In the genomic region with DNA sequence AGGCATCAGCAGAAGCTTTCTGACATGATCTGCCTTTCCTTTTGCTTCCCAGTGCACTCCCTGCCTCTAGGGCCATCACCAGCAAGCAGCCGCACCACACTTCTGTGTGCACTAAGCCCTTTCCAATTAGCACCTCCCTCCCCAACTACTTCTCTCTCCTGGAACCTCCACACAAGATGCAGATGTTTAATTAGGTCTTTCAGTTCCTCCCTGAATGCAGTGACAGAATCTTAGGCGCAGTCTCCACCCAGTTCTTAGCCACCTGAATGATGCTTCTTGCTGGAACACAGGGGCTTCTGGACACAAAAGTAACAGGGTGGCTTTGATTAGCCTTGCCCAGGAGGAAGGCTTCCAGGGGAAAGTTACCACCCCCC, we compare ENCODE assay signal across 10 cellular contexts. TPM values are rescaled to one million over a fixed set of nuclear protein-coding genes. Genes with fewer than 3 reads are reported as not detected.
DNase-seq lines count a peak whose midpoint lies in the region; ATAC-seq lines count a peak whose summit lies in the region.
"Had no signal": no experiment of that assay in that cellular context is flagged by ENCODE, and none has a peak within 500 bp of the region (broad histone marks: within the 10 kb centered on the region; RNA-seq: fewer than 3 reads in every experiment).

No MANE protein-coding gene starts in this region.

- no peak overlapping the region for H2BK15ac ChIP-seq in neuronal stem cell (ENCODE audit: low read length)

- no peak overlapping the region for H2AFZ ChIP-seq in Karpas-422 (ENCODE audit: low read length)
- no peak overlapping the region for H2AFZ ChIP-seq in neuronal stem cell (ENCODE audit: low read length)

- H3K9ac ChIP-seq in Karpas-422 (ENCODE audit: low read length) (no peak overlapping the region), neuronal stem cell (ENCODE audit: low read depth, low read length, poor library complexity) (no peak overlapping the region)

- H3K79me1 ChIP-seq in neuronal stem cell (ENCODE audit: low read depth, low read length) = no peaks in the 10 kb centered on the region

- H3K27ac ChIP-seq in Karpas-422 (ENCODE audit: low read length) (no peak overlapping the region), neuronal stem cell (replicated peaks; ENCODE audit: low read length) (peak overlapping the region; percentile 74)

- H2AK5ac ChIP-seq in neuronal stem cell (ENCODE audit: low read depth, low read length) = no peak overlapping the region

- no peaks in the 10 kb centered on the region for H3K27me3 ChIP-seq in Karpas-422 (ENCODE audit: low read length)
- no peaks in the 10 kb centered on the region for H3K27me3 ChIP-seq in neuronal stem cell (ENCODE audit: control insufficient read depth in 3 of 3, insufficient read depth in 3 of 3, low read depth in 1 of 3, low read length in 3 of 3)

- no peak overlapping the region for H3K14ac ChIP-seq in neuronal stem cell (ENCODE audit: low read length)

- H2BK12ac ChIP-seq in neuronal stem cell (ENCODE audit: low read length) = no peak overlapping the region

- H3K4ac ChIP-seq in neuronal stem cell (ENCODE audit: low read length) = no peak overlapping the region

- H3K4me2 ChIP-seq in Karpas-422 (ENCODE audit: low read depth, low read length, poor library complexity, severe bottlenecking) (peak overlapping the region; percentile 15), neuronal stem cell (ENCODE audit: insufficient read depth, low read length, poor library complexity, severe bottlenecking) (peak overlapping the region; percentile 41)

- no peak overlapping the region for H2BK5ac ChIP-seq in neuronal stem cell (ENCODE audit: low read length)

- DNase-seq in Karpas-422 (peak; percentile 79), neuronal stem cell (ENCODE audit: low spot score) (no peak), NCI-H2196 (lab: John Stamatoyannopoulos, UW; ENCODE audit: unreplicated experiment) (no peak), NCI-H187 (lab: John Stamatoyannopoulos, UW) (no peak), dedifferentiated amniotic fluid mesenchymal stem cell (ENCODE audit: extremely low spot score) (no peak)
- DNase-seq: activated naive CD4-positive, alpha-beta T cell; endodermal cell; NCI-H345 had no signal

- H3K4me3 ChIP-seq in Karpas-422 (ENCODE audit: low read length) = no peak overlapping the region
- no peak overlapping the region for H3K4me3 ChIP-seq in neuronal stem cell (ENCODE audit: low read length in 2 of 2)

- H3K79me2 ChIP-seq in Karpas-422 (ENCODE audit: low read length) = peaks cover 21% of the 10 kb centered on the region; the same call in 1 of the 2 replicates

- peak; percentile 75 for ATAC-seq in GM19023 (IDR thresholded peaks at IDR 0.05; ENCODE audit: unreplicated experiment)
- ATAC-seq in HG02610 (IDR thresholded peaks at IDR 0.05; ENCODE audit: unreplicated experiment) = peak; percentile 68

- H3K9me2 ChIP-seq in Karpas-422 (replicated peaks; ENCODE audit: insufficient read depth, low read length) = no peaks in the 10 kb centered on the region

- peaks cover 65% of the 10 kb centered on the region for H4K20me1 ChIP-seq in Karpas-422 (ENCODE audit: insufficient read depth, low read depth, low read length)

- H2BK120ac ChIP-seq in neuronal stem cell (ENCODE audit: low read depth, low read length) = no peak overlapping the region

- peaks cover 66% of the 10 kb centered on the region for H3K4me1 ChIP-seq in Karpas-422 (ENCODE audit: low read length)
- H3K4me1 ChIP-seq in neuronal stem cell (ENCODE audit: control insufficient read depth in 2 of 2, insufficient read depth in 1 of 2, low read depth in 1 of 2, low read length in 2 of 2) = peaks cover 0 to 29% of the 10 kb centered on the region in 2 donors

- H3K9me3 ChIP-seq in Karpas-422 (ENCODE audit: low read length) = no peaks in the 10 kb centered on the region
- no peaks in the 10 kb centered on the region for H3K9me3 ChIP-seq in neuronal stem cell (replicated peaks in 1 of 2; ENCODE audit: control insufficient read depth in 2 of 2, insufficient read depth in 1 of 2, low read depth in 1 of 2, low read length in 2 of 2)

- peak overlapping the region; percentile 13 for H3K18ac ChIP-seq in neuronal stem cell (ENCODE audit: low read length)

- no peak overlapping the region for H3K23ac ChIP-seq in neuronal stem cell (ENCODE audit: low read depth, low read length, poor library complexity)

- H4K8ac ChIP-seq in neuronal stem cell (ENCODE audit: low read depth, low read length) = no peak overlapping the region

- H4K91ac ChIP-seq in neuronal stem cell (ENCODE audit: low read depth, low read length, poor library complexity) = no peak overlapping the region

- no CpG with 5 or more reads among the region's 2 CpGs for WGBS in neuronal stem cell (ENCODE audit: extremely low coverage in 2 of 2, insufficient read length in 2 of 2, insufficient replicate concordance in 1 of 2), 2 donors

- H3K36me3 ChIP-seq in Karpas-422 (ENCODE audit: insufficient read depth, low read length) = 0 out of 2 replicates have a peak, but pooled peaks cover 12% of the 10 kb centered on the region
- H3K36me3 ChIP-seq in neuronal stem cell (replicated peaks in 1 of 2; ENCODE audit: control insufficient read depth in 2 of 2, insufficient read depth in 2 of 2, low read length in 2 of 2) = peaks cover 0 to 72% of the 10 kb centered on the region in 2 donors

RNA-seq across cellular contexts. Expression of gene NIN, which starts 32.9 kb away (rescaled TPM):
- total RNA-seq in Karpas-422 (2014; rRNA removed; shearing (Covaris generic); ENCODE audit: low replicate concordance) = 59.4 and 85.6 TPM in 2 replicates
- 16.7 TPM for polyA plus RNA-seq in neuronal stem cell (2013, experiment 1 of 2)
- 17.6 TPM for polyA plus RNA-seq in neuronal stem cell (2013, experiment 2 of 2)
